ENCODE assay signal across 12 cellular contexts in the genomic region with DNA sequence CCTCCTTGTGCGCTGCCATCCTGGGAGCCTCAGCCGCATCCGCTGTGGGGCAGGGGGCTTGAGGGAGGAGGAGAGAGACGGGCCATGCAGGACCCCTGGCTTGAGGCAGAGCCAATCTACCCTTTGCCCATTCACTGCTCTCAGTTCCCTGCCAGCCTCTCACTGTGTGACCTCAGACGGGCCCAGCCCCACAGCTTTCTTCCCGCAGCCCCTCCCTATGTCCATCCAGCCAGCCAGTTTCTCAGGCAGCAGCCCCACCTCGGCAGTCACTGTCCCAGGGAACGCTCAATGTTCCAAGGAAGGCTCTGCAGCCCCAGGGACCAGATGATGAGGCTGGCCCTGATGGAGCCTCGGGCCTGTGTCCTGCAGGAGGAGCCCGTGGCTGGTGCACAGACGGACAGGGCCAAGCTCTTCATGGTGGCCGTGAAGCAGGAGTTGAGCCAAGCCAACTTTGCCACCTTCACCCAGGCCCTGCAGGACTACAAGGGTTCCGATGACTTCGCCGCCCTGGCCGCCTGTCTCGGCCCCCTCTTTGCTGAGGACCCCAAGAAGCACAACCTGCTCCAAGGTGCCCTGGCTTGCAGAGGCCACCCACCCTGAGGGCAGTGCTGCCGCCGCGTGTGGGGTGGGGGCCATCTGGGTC. TPM values are rescaled to one million over a fixed set of nuclear protein-coding genes. Genes with fewer than 3 reads are reported as not detected.
DNase-seq lines count a peak whose midpoint lies in the region; ATAC-seq and FAIRE-seq lines count a peak whose summit lies in the region.
"Had no signal": no experiment of that assay in that cellular context is flagged by ENCODE, and none has a peak within 500 bp of the region (broad histone marks: within the 10 kb centered on the region; RNA-seq: fewer than 3 reads in every experiment).

No MANE protein-coding gene starts in this region.

- POLR2A ChIA-PET in activated CD4-positive, alpha-beta memory T cell treated with anti-CD3 and anti-CD28 coated beads, Interleukin-2, amount 10 ng/mL, durations not matched to agents 7 days and 5 days (lab: Charles Lee): no interaction called here

- H3K4me3 Mint-ChIP-seq in activated naive CD4-positive, alpha-beta T cell treated with anti-CD3 and anti-CD28 coated beads, Interleukin-2, amount 10 ng/mL, durations not matched to agents 7 days and 5 days: no peak overlapping the region
- no peak overlapping the region for H3K4me3 Mint-ChIP-seq in activated naive CD4-positive, alpha-beta T cell treated with anti-CD3 and anti-CD28 coated beads for 36 hours
- H3K4me3 Mint-ChIP-seq in activated CD4-positive, alpha-beta memory T cell treated with anti-CD3 and anti-CD28 coated beads, Interleukin-2, amount 10 ng/mL, durations not matched to agents 7 days and 5 days: no peak overlapping the region
- H3K4me3 Mint-ChIP-seq: CD4-positive, alpha-beta memory T cell had no signal

- peak; percentile 20 for ATAC-seq in left colon
- no peak for ATAC-seq in HG03039 (IDR thresholded peaks at IDR 0.05; ENCODE audit: unreplicated experiment)

- no peak for FAIRE-seq in urothelium cell line (lab: Jason Lieb, UNC)
- FAIRE-seq: islet of Langerhans had no signal

- CTCF ChIA-PET in activated naive CD4-positive, alpha-beta T cell treated with anti-CD3 and anti-CD28 coated beads, Interleukin-2, amount 10 ng/mL, durations not matched to agents 7 days and 5 days (lab: Charles Lee): no interaction called here
- CTCF ChIA-PET in activated naive CD4-positive, alpha-beta T cell treated with anti-CD3 and anti-CD28 coated beads for 36 hours (lab: Charles Lee): no interaction called here
- CTCF ChIA-PET in activated CD4-positive, alpha-beta memory T cell treated with anti-CD3 and anti-CD28 coated beads, Interleukin-2, amount 10 ng/mL, durations not matched to agents 7 days and 5 days (lab: Charles Lee): no interaction called here

- intact Hi-C loops in activated naive CD4-positive, alpha-beta T cell treated with anti-CD3 and anti-CD28 coated beads for 36 hours (cut with micrococcal nuclease): no loop called here
- intact Hi-C loops in left colon (cut with DNase I, micrococcal nuclease): no loop called here

- H3K36me3 Mint-ChIP-seq in activated naive CD4-positive, alpha-beta T cell treated with anti-CD3 and anti-CD28 coated beads, Interleukin-2, amount 10 ng/mL, durations not matched to agents 7 days and 5 days: peaks cover 18% of the 10 kb centered on the region
- peaks cover 7% of the 10 kb centered on the region for H3K36me3 Mint-ChIP-seq in activated naive CD4-positive, alpha-beta T cell treated with anti-CD3 and anti-CD28 coated beads for 36 hours (ENCODE audit: low read depth)
- H3K36me3 Mint-ChIP-seq in activated CD4-positive, alpha-beta memory T cell treated with anti-CD3 and anti-CD28 coated beads, Interleukin-2, amount 10 ng/mL, durations not matched to agents 7 days and 5 days (ENCODE audit: low read depth): peaks cover 11% of the 10 kb centered on the region

- H3K4me1 Mint-ChIP-seq in activated naive CD4-positive, alpha-beta T cell treated with anti-CD3 and anti-CD28 coated beads, Interleukin-2, amount 10 ng/mL, durations not matched to agents 7 days and 5 days: peaks cover 10% of the 10 kb centered on the region
- H3K4me1 Mint-ChIP-seq in activated naive CD4-positive, alpha-beta T cell treated with anti-CD3 and anti-CD28 coated beads for 36 hours (ENCODE audit: low read depth): peaks cover 20% of the 10 kb centered on the region
- peaks cover 4% of the 10 kb centered on the region for H3K4me1 Mint-ChIP-seq in activated CD4-positive, alpha-beta memory T cell treated with anti-CD3 and anti-CD28 coated beads, Interleukin-2, amount 10 ng/mL, durations not matched to agents 7 days and 5 days

- peaks cover 4% of the 10 kb centered on the region for H3K27me3 Mint-ChIP-seq in activated naive CD4-positive, alpha-beta T cell treated with anti-CD3 and anti-CD28 coated beads, Interleukin-2, amount 10 ng/mL, durations not matched to agents 7 days and 5 days
- H3K27me3 Mint-ChIP-seq in activated naive CD4-positive, alpha-beta T cell treated with anti-CD3 and anti-CD28 coated beads for 36 hours (ENCODE audit: low read depth): no peaks in the 10 kb centered on the region
- H3K27me3 Mint-ChIP-seq in activated CD4-positive, alpha-beta memory T cell treated with anti-CD3 and anti-CD28 coated beads, Interleukin-2, amount 10 ng/mL, durations not matched to agents 7 days and 5 days: no peaks in the 10 kb centered on the region
- H3K27me3 Mint-ChIP-seq: CD4-positive, alpha-beta memory T cell had no signal

- H3K27ac Mint-ChIP-seq in activated naive CD4-positive, alpha-beta T cell treated with anti-CD3 and anti-CD28 coated beads, Interleukin-2, amount 10 ng/mL, durations not matched to agents 7 days and 5 days: peak overlapping the region; percentile 65
- H3K27ac Mint-ChIP-seq in activated naive CD4-positive, alpha-beta T cell treated with anti-CD3 and anti-CD28 coated beads for 36 hours: no peak overlapping the region
- peak overlapping the region; percentile 42 for H3K27ac Mint-ChIP-seq in activated CD4-positive, alpha-beta memory T cell treated with anti-CD3 and anti-CD28 coated beads, Interleukin-2, amount 10 ng/mL, durations not matched to agents 7 days and 5 days

- no peak for DNase-seq in activated naive CD4-positive, alpha-beta T cell treated with anti-CD3 and anti-CD28 coated beads, Interleukin-2, amount 10 ng/mL, durations not matched to agents 7 days and 5 days
- DNase-seq in activated naive CD4-positive, alpha-beta T cell treated with anti-CD3 and anti-CD28 coated beads for 36 hours: no peak
- DNase-seq in activated CD4-positive, alpha-beta memory T cell treated with anti-CD3 and anti-CD28 coated beads, Interleukin-2, amount 10 ng/mL, durations not matched to agents 7 days and 5 days: no peak
- DNase-seq in left colon: peak in 1 of 2 donors; percentile 63
- DNase-seq in urothelium cell line (ENCODE audit: low spot score): peak; percentile 45
- DNase-seq in stimulated activated CD4-positive, alpha-beta T cell treated with anti-CD3 and anti-CD28 coated beads, Interleukin-4, amount 100 ng/mL, for 24 hours: no peak
- no peak for DNase-seq in inferior parietal cortex (ENCODE audit: extremely low spot score)
- DNase-seq: activated naive CD4-positive, alpha-beta T cell; CD4-positive, alpha-beta memory T cell; retina had no signal

- H3K9me3 Mint-ChIP-seq in activated naive CD4-positive, alpha-beta T cell treated with anti-CD3 and anti-CD28 coated beads, Interleukin-2, amount 10 ng/mL, durations not matched to agents 7 days and 5 days: no peaks in the 10 kb centered on the region
- no peaks in the 10 kb centered on the region for H3K9me3 Mint-ChIP-seq in activated naive CD4-positive, alpha-beta T cell treated with anti-CD3 and anti-CD28 coated beads for 36 hours
- no peaks in the 10 kb centered on the region for H3K9me3 Mint-ChIP-seq in activated CD4-positive, alpha-beta memory T cell treated with anti-CD3 and anti-CD28 coated beads, Interleukin-2, amount 10 ng/mL, durations not matched to agents 7 days and 5 days

RNA-seq across cellular contexts. Expression of a gene that starts 3.9 kb away (rescaled TPM):
- not detected for total RNA-seq in activated naive CD4-positive, alpha-beta T cell treated with anti-CD3 and anti-CD28 coated beads for 36 hours
- not detected for total RNA-seq in activated CD4-positive, alpha-beta memory T cell treated with anti-CD3 and anti-CD28 coated beads, Interleukin-2, amount 10 ng/mL, durations not matched to agents 7 days and 5 days
- total RNA-seq in left colon: 1 to 10 TPM in 1 of 2 donors, not detected in 1; 8.9 TPM
- total RNA-seq: CD4-positive, alpha-beta memory T cell had no signal

RNA-seq across cellular contexts. Expression of a gene that starts 15.2 kb away (rescaled TPM):
- 10 to 100 TPM; 45.6 to 49.2 TPM for total RNA-seq in activated naive CD4-positive, alpha-beta T cell treated with anti-CD3 and anti-CD28 coated beads for 36 hours
- 10 to 100 TPM; 52.9 to 53.4 TPM for total RNA-seq in activated CD4-positive, alpha-beta memory T cell treated with anti-CD3 and anti-CD28 coated beads, Interleukin-2, amount 10 ng/mL, durations not matched to agents 7 days and 5 days
- 10 to 100 TPM; 52.2 to 69.5 TPM for total RNA-seq in left colon

RNA-seq across cellular contexts. Expression of a gene that starts 15.3 kb away (rescaled TPM):
- total RNA-seq in activated naive CD4-positive, alpha-beta T cell treated with anti-CD3 and anti-CD28 coated beads for 36 hours: 10 to 100 TPM; 15.3 to 18.0 TPM
- total RNA-seq in activated CD4-positive, alpha-beta memory T cell treated with anti-CD3 and anti-CD28 coated beads, Interleukin-2, amount 10 ng/mL, durations not matched to agents 7 days and 5 days: 10 to 100 TPM; 41.6 to 42.8 TPM
- total RNA-seq in left colon: 10 to 100 TPM; 31.4 to 32.4 TPM

RNA-seq across cellular contexts. Expression of a gene that starts 34.4 kb away (rescaled TPM):
- total RNA-seq in activated naive CD4-positive, alpha-beta T cell treated with anti-CD3 and anti-CD28 coated beads for 36 hours: 10 to 100 TPM; 33.6 to 34.8 TPM
- total RNA-seq in activated CD4-positive, alpha-beta memory T cell treated with anti-CD3 and anti-CD28 coated beads, Interleukin-2, amount 10 ng/mL, durations not matched to agents 7 days and 5 days: 10 to 100 TPM; 29.2 to 30.0 TPM
- 10 to 100 TPM; 16.9 to 34.6 TPM for total RNA-seq in left colon

RNA-seq across cellular contexts. Expression of a gene that starts 39.3 kb away (rescaled TPM):
- 1 to 10 TPM; 6.7 to 7.3 TPM for total RNA-seq in activated naive CD4-positive, alpha-beta T cell treated with anti-CD3 and anti-CD28 coated beads for 36 hours
- 10 to 100 TPM; 20.9 to 23.8 TPM for total RNA-seq in activated CD4-positive, alpha-beta memory T cell treated with anti-CD3 and anti-CD28 coated beads, Interleukin-2, amount 10 ng/mL, durations not matched to agents 7 days and 5 days
- 1 to 10 TPM; 2.9 to 5.5 TPM for total RNA-seq in left colon
